Comparison of ENCODE assay signal across 8 cellular contexts in genomic region chr1:215146252-215146975, GRCh38.
DNase-seq lines count a peak whose midpoint lies in the region; ATAC-seq and TF ChIP-seq lines count a peak whose summit lies in the region.

No MANE protein-coding gene starts in this region.

- no peak overlapping the region for H3K9ac ChIP-seq in GM23248

- H3K27ac Mint-ChIP-seq in CD14-positive monocyte = no peak overlapping the region

- H2AFZ ChIP-seq in GM23248 = no peak overlapping the region
- H2AFZ ChIP-seq in PC-9 = no peak overlapping the region

- intact Hi-C loops in PC-9 (cut with micrococcal nuclease; ENCODE audit: unreplicated experiment) (loop anchor here (1.0 to 10.0 kb wide), 5 partner anchors 339 to 932 kb away; no protein-coding TSS in a partner anchor), CD14-positive monocyte (cut with micrococcal nuclease) (no loop called here)

- H3K4me2 ChIP-seq in GM23248 (ENCODE audit: unreplicated experiment) (no peak overlapping the region), PC-9 (no peak overlapping the region)

- peaks cover 6 to 22% (median 10%) of the 10 kb centered on the region in 7 donors for H3K9me3 Mint-ChIP-seq in CD14-positive monocyte

- H3K36me3 Mint-ChIP-seq in CD14-positive monocyte = no peaks in the 10 kb centered on the region

- H3K36me3 ChIP-seq in GM23248 (ENCODE audit: low read depth) = peaks cover 10% of the 10 kb centered on the region
- H3K36me3 ChIP-seq in PC-9 (ENCODE audit: low read depth) = no peaks in the 10 kb centered on the region

- ATAC-seq in HG03139 (IDR thresholded peaks at IDR 0.05; ENCODE audit: unreplicated experiment) (no peak), GM18858 (IDR thresholded peaks at IDR 0.05; ENCODE audit: unreplicated experiment) (no peak)

- H3K27me3 ChIP-seq in GM23248 (replicated peaks; ENCODE audit: insufficient read depth) (no peaks in the 10 kb centered on the region), PC-9 (ENCODE audit: insufficient read depth, low read depth) (no peaks in the 10 kb centered on the region)

- H3K9me3 ChIP-seq in GM23248 (ENCODE audit: low read depth) (no peaks in the 10 kb centered on the region), PC-9 (ENCODE audit: insufficient read depth, low read depth) (no peaks in the 10 kb centered on the region)

- H3K4me1 ChIP-seq in GM23248 (ENCODE audit: insufficient read depth) = peaks cover 7% of the 10 kb centered on the region; the same call in 1 of the 2 replicates
- H3K4me1 ChIP-seq in PC-9 (replicated peaks; ENCODE audit: insufficient read depth) = no peaks in the 10 kb centered on the region; the same call in 1 of the 2 replicates

- H3F3A ChIP-seq in GM23248 (ENCODE audit: insufficient read depth) (peaks cover 12% of the 10 kb centered on the region), PC-9 (ENCODE audit: insufficient read depth, low read depth) (no peaks in the 10 kb centered on the region)

- in situ Hi-C loops in GM23248 (cut with MboI) = no loop called here

- no peak overlapping the region for H3K4me3 Mint-ChIP-seq in CD14-positive monocyte

- H3K9me2 ChIP-seq in GM23248 (ENCODE audit: insufficient read depth) (no peaks in the 10 kb centered on the region), PC-9 (ENCODE audit: insufficient read depth) (no peaks in the 10 kb centered on the region)

- H3K4me3 ChIP-seq in GM23248 (no peak overlapping the region), PC-9 (no peak overlapping the region), fibroblast of pulmonary artery (replicated peaks; ENCODE audit: low read depth, low read length) (no peak overlapping the region)

- DNase-seq in A172 (ENCODE audit: low spot score) (peak; percentile 39), GM23248 (peak; percentile 57), PC-9 (peak; percentile 19 to 57), fibroblast of pulmonary artery (ENCODE audit: low read depth) (peak; percentile 62), CD14-positive monocyte (ENCODE audit: low spot score) (no peak), NCI-H526 treated with DMSO at 0.1 percent for 48 hours (lab: John Stamatoyannopoulos, UW) (no peak)

- H3K27me3 Mint-ChIP-seq in CD14-positive monocyte (ENCODE audit: low read depth in 3 of 3) = no peaks in the 10 kb centered on the region

- H4K20me1 ChIP-seq in GM23248 (ENCODE audit: insufficient read depth) (no peaks in the 10 kb centered on the region), PC-9 (ENCODE audit: insufficient read depth) (no peaks in the 10 kb centered on the region)

- H3K27ac ChIP-seq in GM23248 (no peak overlapping the region), PC-9 (no peak overlapping the region)

- peaks cover 100% of the 10 kb centered on the region for H3K79me2 ChIP-seq in GM23248 (ENCODE audit: insufficient read depth)
- H3K79me2 ChIP-seq in PC-9 (ENCODE audit: low read depth) = no peaks in the 10 kb centered on the region

- 57 to 58% methylated on average over 8 of the region's 8 CpGs for WGBS in GM23248 (ENCODE audit: low coverage in 1 of 2, low lambda C conversion rate in 2 of 2, missing lambda C conversion rate in 2 of 2), 2 experiments

- CTCF ChIA-PET in PC-9 (lab: Charles Lee) = no interaction called here

- no TSS peak for BruUV-seq in PC-9 (replicated peaks; lab: Mats Ljungman, UMichigan)

- H3K4me1 Mint-ChIP-seq in CD14-positive monocyte = peaks cover 13% of the 10 kb centered on the region

- TF ChIP-seq CTCF in PC-9 (conservative IDR thresholded peaks at IDR 0.05) (peak; percentile 67), fibroblast of pulmonary artery (IDR thresholded peaks at IDR 0.05; ENCODE audit: low read length, missing control alignments) (peak; percentile 64), CD14-positive monocyte (IDR thresholded peaks at IDR 0.05) (no peak)

- POLR2A ChIA-PET in PC-9 (lab: Charles Lee; ENCODE audit: unreplicated experiment) = no interaction called here

Comparison
In these comparisons a context has a peak if more than half of its experiments do, and no peak if none do; other contexts are left out.
1. DNase-seq: peak in A172 (single experiment), GM23248 (single experiment), PC-9 (2 of 2) and fibroblast of pulmonary artery (single experiment); none in CD14-positive monocyte (single experiment) and NCI-H526 treated with DMSO at 0.1 percent for 48 hours (single experiment).